ENCODE assay signal across 9 cellular contexts in the genomic region with DNA sequence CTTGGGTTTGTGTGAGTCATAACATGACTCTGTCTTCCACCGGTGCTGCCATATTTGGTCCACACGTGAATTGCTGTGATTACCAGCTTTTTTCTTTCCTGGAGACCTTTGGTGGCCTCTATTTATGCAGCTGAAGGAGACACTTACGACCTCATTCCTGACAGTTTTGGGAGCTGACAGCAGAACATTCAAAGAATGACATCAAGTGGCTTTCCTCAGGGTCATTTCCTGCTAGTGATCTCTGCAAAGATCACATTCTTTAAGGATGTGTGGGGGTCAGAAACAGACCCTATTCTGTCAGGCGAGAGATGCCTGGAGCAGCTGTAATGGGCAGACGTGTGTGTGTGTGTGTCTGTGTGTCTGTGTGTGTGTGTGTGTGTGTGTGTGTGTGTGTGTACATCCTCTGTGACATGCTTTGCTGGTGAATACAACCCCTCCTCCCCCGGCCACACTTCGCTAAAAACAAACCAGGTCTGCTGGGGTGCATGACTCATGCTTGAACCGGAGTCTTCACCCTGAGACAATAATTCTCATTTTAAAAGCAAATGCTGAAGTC.
DNase-seq lines count a peak whose midpoint lies in the region; ATAC-seq lines count a peak whose summit lies in the region.
"Had no signal": no experiment of that assay in that cellular context is flagged by ENCODE, and none has a peak within 500 bp of the region (broad histone marks: within the 10 kb centered on the region; RNA-seq: fewer than 3 reads in every experiment).

No MANE protein-coding gene starts in this region.

- no peaks in the 10 kb centered on the region for H3K36me3 Mint-ChIP-seq in stimulated activated effector memory CD8-positive, alpha-beta T cell treated with anti-CD3 and anti-CD28 coated beads, Interleukin-12 subunit alpha, Interleukin-12 subunit beta, amount 100 ng/mL, for 72 hours

- H3K4me2 ChIP-seq in BLaER1 treated with 17β-estradiol and CSF1 and Interleukin-3, amounts not matched to agents 10 nM and 100 nM: peak overlapping the region; percentile 24 to 68 (median 44); a peak in 18 of 22 replicates

- peaks cover 17 to 33% (median 23%) of the 10 kb centered on the region in 10 experiments for H3K4me1 ChIP-seq in BLaER1 treated with 17β-estradiol and CSF1 and Interleukin-3, amounts not matched to agents 10 nM and 100 nM

- in situ Hi-C loops in KBM-7 (cut with MboI; ENCODE audit: low pct_unique_long_range_greater_than_20kb, low sequenced_read_pairs): loop anchor here (25.0 kb wide), 1 partner anchor 584 kb away; no protein-coding TSS in a partner anchor

- peak overlapping the region in 1 of 11 experiments; percentile 23; a peak in 1 of 22 replicates for H3K9ac ChIP-seq in BLaER1 treated with 17β-estradiol and CSF1 and Interleukin-3, amounts not matched to agents 10 nM and 100 nM

- no peaks in the 10 kb centered on the region for H3K9me3 Mint-ChIP-seq in stimulated activated effector memory CD8-positive, alpha-beta T cell treated with anti-CD3 and anti-CD28 coated beads, Interleukin-12 subunit alpha, Interleukin-12 subunit beta, amount 100 ng/mL, for 72 hours

- H4K20me1 ChIP-seq in BLaER1 treated with 17β-estradiol and CSF1 and Interleukin-3, amounts not matched to agents 10 nM and 100 nM: no peaks in the 10 kb centered on the region

- peak; percentile 71 for ATAC-seq in stimulated activated effector memory CD8-positive, alpha-beta T cell treated with anti-CD3 and anti-CD28 coated beads, Interleukin-12 subunit alpha, Interleukin-12 subunit beta, amount 100 ng/mL, for 72 hours
- no peak for ATAC-seq in HG03378 (IDR thresholded peaks at IDR 0.05; ENCODE audit: unreplicated experiment)

- no peaks in the 10 kb centered on the region for H3K36me3 ChIP-seq in BLaER1 treated with 17β-estradiol and CSF1 and Interleukin-3, amounts not matched to agents 10 nM and 100 nM
- H3K36me3 ChIP-seq: gastrocnemius medialis had no signal

- no peak overlapping the region for H3K4me3 Mint-ChIP-seq in stimulated activated effector memory CD8-positive, alpha-beta T cell treated with anti-CD3 and anti-CD28 coated beads, Interleukin-12 subunit alpha, Interleukin-12 subunit beta, amount 100 ng/mL, for 72 hours

- H3K27ac Mint-ChIP-seq in stimulated activated effector memory CD8-positive, alpha-beta T cell treated with anti-CD3 and anti-CD28 coated beads, Interleukin-12 subunit alpha, Interleukin-12 subunit beta, amount 100 ng/mL, for 72 hours: no peak overlapping the region

- H3K9me3 ChIP-seq in BLaER1 treated with 17β-estradiol and CSF1 and Interleukin-3, amounts not matched to agents 10 nM and 100 nM (replicated peaks in 1 of 11): peaks cover 10 to 13% (median 12%) of the 10 kb centered on the region in 11 experiments
- H3K9me3 ChIP-seq: gastrocnemius medialis had no signal

- H3K4me3 ChIP-seq in BLaER1 treated with 17β-estradiol and CSF1 and Interleukin-3, amounts not matched to agents 10 nM and 100 nM: no peak overlapping the region
- H3K4me3 ChIP-seq: gastrocnemius medialis had no signal

- H3K27ac ChIP-seq in BLaER1 treated with 17β-estradiol and CSF1 and Interleukin-3, amounts not matched to agents 10 nM and 100 nM: no peak overlapping the region; a peak in 1 of 22 replicates

- H3K27me3 ChIP-seq in BLaER1 treated with 17β-estradiol and CSF1 and Interleukin-3, amounts not matched to agents 10 nM and 100 nM: no peaks in the 10 kb centered on the region
- H3K27me3 ChIP-seq: gastrocnemius medialis had no signal

- no peaks in the 10 kb centered on the region for H3K4me1 Mint-ChIP-seq in stimulated activated effector memory CD8-positive, alpha-beta T cell treated with anti-CD3 and anti-CD28 coated beads, Interleukin-12 subunit alpha, Interleukin-12 subunit beta, amount 100 ng/mL, for 72 hours

- DNase-seq in KBM-7: peak; percentile 14
- peak; percentile 36 to 46 for DNase-seq in activated T-cell treated with anti-CD3 and anti-CD28 coated beads, Interleukin-2, amount 50 U/mL, for 48 hours
- DNase-seq in iPS DF 19.7 (ENCODE audit: low read depth, low spot score): peak; percentile 17
- no peak for DNase-seq in stimulated activated effector memory CD8-positive, alpha-beta T cell treated with anti-CD3 and anti-CD28 coated beads, Interleukin-12 subunit alpha, Interleukin-12 subunit beta, amount 100 ng/mL, for 72 hours (ENCODE audit: low spot score in 2 of 2)
- no peak for DNase-seq in cortex of kidney (lab: John Stamatoyannopoulos, UW)
- no peak for DNase-seq in amygdala (lab: John Stamatoyannopoulos, UW)
- DNase-seq: gastrocnemius medialis had no signal

Comparison
In these comparisons a context has a peak if more than half of its experiments do, and no peak if none do; other contexts are left out.
1. DNase-seq: peak in KBM-7 (single experiment), activated T-cell treated with anti-CD3 and anti-CD28 coated beads, Interleukin-2, amount 50 U/mL, for 48 hours (2 of 2) and iPS DF 19.7 (single experiment); none in stimulated activated effector memory CD8-positive, alpha-beta T cell treated with anti-CD3 and anti-CD28 coated beads, Interleukin-12 subunit alpha, Interleukin-12 subunit beta, amount 100 ng/mL, for 72 hours (0 of 2), cortex of kidney (single experiment) and amygdala (0 of 56).